ENCODE assay signal across 23 cellular contexts in the genomic region with DNA sequence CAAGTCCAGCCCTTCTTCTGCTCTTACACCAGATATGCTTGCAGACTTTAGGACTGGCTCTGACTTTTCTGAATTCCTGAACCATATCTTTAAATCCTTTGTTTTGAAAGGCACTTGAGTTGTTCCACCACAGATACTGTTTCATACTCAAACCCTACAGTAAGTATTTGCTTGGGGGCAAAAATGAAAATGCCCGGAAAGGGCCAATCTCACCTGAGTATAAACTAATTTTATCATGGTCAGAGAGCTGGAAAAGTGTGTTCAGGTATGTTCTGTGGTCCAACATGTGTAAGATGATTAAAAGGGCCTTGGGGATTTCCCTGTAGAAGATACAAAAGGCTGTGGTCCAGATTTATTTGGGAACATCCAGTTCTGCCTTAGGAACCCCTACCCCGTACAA.
"Had no signal": no experiment of that assay in that cellular context is flagged by ENCODE, and none has a peak within 500 bp of the region (broad histone marks: within the 10 kb centered on the region; RNA-seq: fewer than 3 reads in every experiment).

No MANE protein-coding gene starts in this region.

- H3K4me3 ChIP-seq: colonic mucosa, coronary artery, dorsolateral prefrontal cortex, esophagus squamous epithelium, gastrocnemius medialis, gastroesophageal sphincter, heart left ventricle, heart right ventricle had no signal

- H3K9me3 ChIP-seq: colonic mucosa, esophagus squamous epithelium, gastrocnemius medialis, gastroesophageal sphincter had no signal

- H3K27ac ChIP-seq: colonic mucosa, coronary artery, dorsolateral prefrontal cortex, epithelial cell of prostate, esophagus squamous epithelium, foreskin keratinocyte, gastrocnemius medialis, gastroesophageal sphincter, heart left ventricle, heart right ventricle had no signal

- DNase-seq: colonic mucosa; cortex of kidney; dermis blood vessel endothelial cell; dorsolateral prefrontal cortex; effector CD4-positive, alpha-beta T cell; effector CD8-positive, alpha-beta T cell; effector memory CD4-positive, alpha-beta T cell; effector memory CD8-positive, alpha-beta T cell; endodermal cell; erythroblast; esophagus squamous epithelium; foreskin fibroblast; foreskin keratinocyte; foreskin melanocyte; gastrocnemius medialis; glutamatergic neuron; head of caudate nucleus; heart left ventricle; heart right ventricle had no signal

- H3K4me1 ChIP-seq: colonic mucosa, esophagus squamous epithelium, foreskin keratinocyte, gastrocnemius medialis, gastroesophageal sphincter, heart left ventricle had no signal

- H3K36me3 ChIP-seq: colonic mucosa, esophagus squamous epithelium, gastrocnemius medialis, gastroesophageal sphincter, heart left ventricle, heart right ventricle had no signal

- ATAC-seq: effector memory CD8-positive, alpha-beta T cell; esophagus mucosa; foreskin keratinocyte; gastrocnemius medialis; gastroesophageal sphincter; heart left ventricle; heart right ventricle had no signal

- H3K27me3 ChIP-seq: colonic mucosa, dorsolateral prefrontal cortex, esophagus squamous epithelium, foreskin keratinocyte, gastrocnemius medialis, gastroesophageal sphincter, heart left ventricle had no signal
